ENCODE assay signal across 1 cellular context in genomic region chr10:118256825-118257570, GRCh38.
TF ChIP-seq lines count a peak whose summit lies in the region.

No MANE protein-coding gene starts in this region.

TF ChIP-seq in HEK293, 187 proteins besides CTCF, POLR2A, EP300 and RAD21 (continued from another document):
- TF ChIP-seq BCL6B (tag by site-specific recombination; IDR thresholded peaks at IDR 0.05) (0 out of 2 replicates have a peak, but pooled peaks have one; percentile 14), TRIM28 (IDR thresholded peaks at IDR 0.05; ENCODE audit: borderline replicate concordance, low read length) (peak; percentile 74), FEZF1 (tag by site-specific recombination; IDR thresholded peaks at IDR 0.05) (peak; percentile 42; the same call in 1 of the 2 replicates), ZSCAN16 (tag by site-specific recombination; IDR thresholded peaks at IDR 0.05) (no peak)
